9 cellular contexts compared by ENCODE assay signal in genomic region chr19:39434123-39435076, GRCh38. TPM values are rescaled to one million over a fixed set of nuclear protein-coding genes. Genes with fewer than 3 reads are reported as not detected.
DNase-seq lines count a peak whose midpoint lies in the region; ATAC-seq and TF ChIP-seq lines count a peak whose summit lies in the region.
"Had no signal": no experiment of that assay in that cellular context is flagged by ENCODE, and none has a peak within 500 bp of the region (broad histone marks: within the 10 kb centered on the region; RNA-seq: fewer than 3 reads in every experiment).

No MANE protein-coding gene starts in this region.

- H3K27me3 Mint-ChIP-seq in IgD-negative memory B cell: no peaks in the 10 kb centered on the region
- H3K27me3 Mint-ChIP-seq in central memory CD8-positive, alpha-beta T cell: no peaks in the 10 kb centered on the region

- H3K9me3 Mint-ChIP-seq in IgD-negative memory B cell: no peaks in the 10 kb centered on the region
- H3K9me3 Mint-ChIP-seq in central memory CD8-positive, alpha-beta T cell: no peaks in the 10 kb centered on the region

- POLR2A ChIA-PET in AG04450 (lab: Yijun Ruan, JAX): interaction anchor here (0.7 to 1.9 kb wide), 9 partner anchors 9 to 62 kb away, joined by 3 to 44 read pairs (median 20); partner anchors contain the start of genes MED29, PAF1, PLEKHG2 and SUPT5H

- ATAC-seq in central memory CD8-positive, alpha-beta T cell (replicated peaks; ENCODE audit: extremely low read depth, poor library complexity, severe bottlenecking): no peak
- ATAC-seq in esophagus mucosa: no peak

- H3K27ac ChIP-seq in AG04450 (ENCODE audit: low read depth, low read length) (peak overlapping the region; percentile 52), muscle layer of colon (ENCODE audit: low read depth, low read length) (no peak overlapping the region)

- no peak for TF ChIP-seq CTCF in AG04450 (IDR thresholded peaks at IDR 0.05; ENCODE audit: low read depth, low read length)

- H3K36me3 ChIP-seq in muscle layer of colon (ENCODE audit: insufficient read depth, low read length): peaks cover 28% of the 10 kb centered on the region

- peak overlapping the region; percentile 94 to 100 (median 99) for H3K4me3 Mint-ChIP-seq in IgD-negative memory B cell
- peak overlapping the region; percentile 96 for H3K4me3 Mint-ChIP-seq in central memory CD8-positive, alpha-beta T cell

- H3K36me3 Mint-ChIP-seq in IgD-negative memory B cell: peaks cover 6% of the 10 kb centered on the region
- H3K36me3 Mint-ChIP-seq in central memory CD8-positive, alpha-beta T cell (ENCODE audit: insufficient read depth): peaks cover 49% of the 10 kb centered on the region

- no peak for DNase-seq in AG04450 (ENCODE audit: low read depth, low spot score)
- DNase-seq in central memory CD8-positive, alpha-beta T cell (ENCODE audit: low spot score in 2 of 2): no peak
- DNase-seq in amniotic stem cell (lab: John Stamatoyannopoulos, UW): no peak
- no peak for DNase-seq in NCI-H1048 (lab: John Stamatoyannopoulos, UW)
- no peak for DNase-seq in SHP77 (lab: John Stamatoyannopoulos, UW)
- DNase-seq: NCI-H2081 had no signal

- peak overlapping the region; percentile 99 for H3K4me3 ChIP-seq in AG04450 (ENCODE audit: low read depth, low read length)
- peak overlapping the region in 1 of 2 donors; percentile 99 for H3K4me3 ChIP-seq in muscle layer of colon (ENCODE audit: low read depth in 1 of 2, low read length in 2 of 2)

- peaks cover 27% of the 10 kb centered on the region for H3K4me1 ChIP-seq in muscle layer of colon (ENCODE audit: insufficient read depth, low read length)

- H3K27ac Mint-ChIP-seq in IgD-negative memory B cell: peak overlapping the region; percentile 67 to 94 (median 91)
- peak overlapping the region; percentile 98 for H3K27ac Mint-ChIP-seq in central memory CD8-positive, alpha-beta T cell (ENCODE audit: low read depth)

- peak overlapping the region; percentile 32 for H3K9ac ChIP-seq in muscle layer of colon (ENCODE audit: low read length)

- no peaks in the 10 kb centered on the region for H3K27me3 ChIP-seq in AG04450 (ENCODE audit: control insufficient read depth, insufficient read depth, low read length)
- H3K27me3 ChIP-seq in muscle layer of colon (ENCODE audit: control insufficient read depth in 1 of 2, insufficient read depth in 2 of 2, low read length in 2 of 2): no peaks in the 10 kb centered on the region

- H3K9me3 ChIP-seq in AG04450 (ENCODE audit: control insufficient read depth, insufficient read depth, low read length) (no peaks in the 10 kb centered on the region), muscle layer of colon (ENCODE audit: low read length) (no peaks in the 10 kb centered on the region)

- peaks cover 25 to 30% (median 27%) of the 10 kb centered on the region in 3 donors for H3K4me1 Mint-ChIP-seq in IgD-negative memory B cell
- peaks cover 47% of the 10 kb centered on the region for H3K4me1 Mint-ChIP-seq in central memory CD8-positive, alpha-beta T cell

- CTCF ChIA-PET in AG04450 (lab: Charles Lee): interaction anchor here (1.4 to 1.8 kb wide), 4 partner anchors 23 to 98 kb away, joined by 5 to 10 read pairs (median 8); partner anchors contain the start of genes EID2B and PLEKHG2

RNA-seq across cellular contexts. Expression of gene RPS16, which starts 1.3 kb away (rescaled TPM):
- 1,488 and 2,094 TPM in 2 replicates for polyA plus RNA-seq in AG04450 (2011; rRNA removed)
- polyA minus RNA-seq in AG04450 (2011; rRNA and poly(A)+ RNA removed): 1,554 and 2,030 TPM in 2 replicates
- polyA plus RNA-seq in IgD-negative memory B cell: 2,255 TPM
- total RNA-seq in esophagus mucosa: 2,374 TPM

RNA-seq across cellular contexts. Expression of gene SUPT5H, which starts 11.0 kb away (rescaled TPM):
- polyA plus RNA-seq in AG04450 (2011; rRNA removed) (75.3 and 78.0 TPM in 2 replicates), IgD-negative memory B cell (111 TPM)
- 84.5 and 96.0 TPM in 2 replicates for polyA minus RNA-seq in AG04450 (2011; rRNA and poly(A)+ RNA removed)
- total RNA-seq in esophagus mucosa: 46.6 TPM

RNA-seq across cellular contexts. Expression of gene PLEKHG2, which starts 21.9 kb away (rescaled TPM):
- 12.3 and 19.1 TPM in 2 replicates for polyA plus RNA-seq in AG04450 (2011; rRNA removed)
- polyA minus RNA-seq in AG04450 (2011; rRNA and poly(A)+ RNA removed): 27.4 and 38.3 TPM in 2 replicates
- polyA plus RNA-seq in IgD-negative memory B cell: 6.5 TPM
- 12.8 TPM for total RNA-seq in esophagus mucosa

RNA-seq across cellular contexts. Expression of gene ZFP36, which starts 27.8 kb away (rescaled TPM):
- polyA plus RNA-seq in AG04450 (2011; rRNA removed) (4.1 and 8.3 TPM in 2 replicates), IgD-negative memory B cell (579 TPM)
- 4.6 and 6.4 TPM in 2 replicates for polyA minus RNA-seq in AG04450 (2011; rRNA and poly(A)+ RNA removed)
- total RNA-seq in esophagus mucosa: 141 TPM

RNA-seq across cellular contexts. Expression of gene MED29, which starts 43.2 kb away (rescaled TPM):
- 28.0 and 29.9 TPM in 2 replicates for polyA plus RNA-seq in AG04450 (2011; rRNA removed)
- polyA minus RNA-seq in AG04450 (2011; rRNA and poly(A)+ RNA removed): 22.2 and 26.5 TPM in 2 replicates
- 68.7 TPM for polyA plus RNA-seq in IgD-negative memory B cell
- total RNA-seq in esophagus mucosa: 21.4 TPM
